In the genomic region with DNA sequence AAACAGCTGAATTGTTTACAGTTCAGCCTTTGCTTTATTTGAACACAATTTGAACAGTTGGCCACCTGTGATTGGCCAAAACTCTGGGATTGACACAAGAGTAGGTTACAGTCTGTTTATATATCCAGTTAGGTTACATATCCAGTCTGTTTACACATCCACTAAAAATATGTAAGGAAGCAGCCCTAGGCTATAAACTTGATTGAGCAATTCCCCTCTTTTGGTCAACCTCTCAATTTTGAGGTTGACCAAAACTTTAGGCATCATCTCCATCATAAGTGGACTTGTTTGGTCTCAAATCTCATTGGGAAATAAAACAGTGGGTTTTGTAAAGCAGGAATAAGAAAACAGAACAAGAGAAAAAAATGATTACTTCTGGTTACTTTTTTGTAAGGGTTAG, we compare ENCODE assay signal across 19 cellular contexts.
"Had no signal": no experiment of that assay in that cellular context is flagged by ENCODE, and none has a peak within 500 bp of the region (broad histone marks: within the 10 kb centered on the region; RNA-seq: fewer than 3 reads in every experiment).

No MANE protein-coding gene starts in this region.

- H3K27me3 ChIP-seq: gastroesophageal sphincter, sigmoid colon, upper lobe of right lung had no signal

- H3K27ac ChIP-seq: gastroesophageal sphincter, left ventricle myocardium inferior, sigmoid colon, thoracic aorta, upper lobe of right lung had no signal

- H3K36me3 ChIP-seq: gastroesophageal sphincter, left ventricle myocardium inferior, sigmoid colon, thoracic aorta, upper lobe of right lung had no signal

- ATAC-seq: esophagus mucosa; gastroesophageal sphincter; natural killer cell treated with Interleukin-12 subunit alpha and Interleukin-12 subunit beta and Interleukin-15 and Interleukin-18, amount 100 ng/mL, for 72 hours; upper lobe of right lung had no signal

- H3K4me1 ChIP-seq: sigmoid colon, upper lobe of right lung had no signal

- H3K9me3 ChIP-seq: gastroesophageal sphincter, left ventricle myocardium inferior, sigmoid colon, thoracic aorta, upper lobe of right lung had no signal

- H3K4me3 ChIP-seq: gastroesophageal sphincter, left ventricle myocardium inferior, sigmoid colon, thoracic aorta, upper lobe of right lung had no signal

- DNase-seq: activated CD4-positive, alpha-beta memory T cell treated with anti-CD3 and anti-CD28 coated beads for 36 hours; activated CD4-positive, alpha-beta T cell treated with anti-CD3 and anti-CD28 coated beads for 4 hours; activated CD4-positive, CD25-positive, alpha-beta regulatory T cell; activated effector memory CD4-positive, alpha-beta T cell treated with anti-CD3 and anti-CD28 coated beads, Interleukin-2, amount 50 U/mL, for 16 hours; activated naive CD4-positive, alpha-beta T cell treated with anti-CD3 and anti-CD28 coated beads, Interleukin-2, amount 10 ng/mL, durations not matched to agents 7 days and 5 days; effector CD8-positive, alpha-beta T cell; head of caudate nucleus; hypothalamus; left ventricle myocardium inferior; retina; sigmoid colon; stimulated activated CD4-positive, alpha-beta T cell treated with anti-CD3 and anti-CD28 coated beads, Interleukin-4, amount 100 ng/mL, for 1 hour; stimulated activated naive CD4-positive, alpha-beta T cell; T-helper 9 cell; upper lobe of right lung had no signal
